In the genomic region with DNA sequence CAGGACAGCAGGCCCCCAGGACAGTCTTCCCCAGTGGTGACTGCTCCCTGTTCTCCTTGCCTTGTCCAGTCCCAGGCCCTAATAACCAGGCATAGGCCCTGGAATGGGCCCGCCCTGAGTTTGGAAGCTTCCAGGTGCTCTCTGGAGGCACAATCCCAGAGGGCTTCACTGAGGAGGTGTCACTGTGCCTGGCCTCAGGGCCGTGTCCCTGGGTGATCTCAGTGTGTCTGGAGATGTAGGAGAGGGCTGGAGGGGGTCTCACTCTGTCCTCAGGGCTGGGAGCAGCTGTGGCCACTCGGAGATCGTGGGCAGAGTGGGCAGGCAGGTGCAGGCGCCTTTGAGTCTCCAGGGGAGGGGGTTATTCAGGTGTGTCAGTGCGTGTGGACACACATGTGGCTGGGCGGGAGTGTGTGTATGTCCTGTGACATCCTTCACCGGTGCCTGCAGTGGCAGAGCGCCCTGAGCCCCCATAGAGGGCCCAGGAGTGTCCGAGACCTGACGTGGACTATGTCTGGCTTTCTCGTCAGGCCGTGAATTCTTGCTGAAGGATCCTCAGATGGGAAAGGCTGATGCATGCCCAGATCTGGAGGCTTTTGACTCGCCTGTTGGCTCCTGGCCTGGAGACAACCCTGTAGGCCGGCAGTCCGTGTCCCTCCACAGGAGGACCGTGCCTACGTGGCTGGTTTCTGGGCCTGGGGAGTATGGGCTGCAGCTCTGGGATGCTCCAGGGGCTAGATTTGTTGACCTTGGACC, we compare ENCODE assay signal across 21 cellular contexts. TPM values are rescaled to one million over a fixed set of nuclear protein-coding genes. Genes with fewer than 3 reads are reported as not detected.
DNase-seq lines count a peak whose midpoint lies in the region; ATAC-seq and TF ChIP-seq lines count a peak whose summit lies in the region.
"Had no signal": no experiment of that assay in that cellular context is flagged by ENCODE, and none has a peak within 500 bp of the region (broad histone marks: within the 10 kb centered on the region; RNA-seq: fewer than 3 reads in every experiment).

No MANE protein-coding gene starts in this region.

- intact Hi-C loops in left lung (cut with DNase I): no loop called here
- intact Hi-C loops in stomach (cut with DNase I; ENCODE audit: low total_unique reads): no loop called here

- peak; percentile 42 for DNase-seq in activated CD8-positive, alpha-beta memory T cell treated with anti-CD3 and anti-CD28 coated beads for 24 hours
- DNase-seq in activated CD8-positive, alpha-beta memory T cell treated with anti-CD3 and anti-CD28 coated beads, Interleukin-2, amount 50 U/mL, for 48 hours: no peak
- DNase-seq in RWPE2 (ENCODE audit: low spot score) (peak; percentile 81), left lung (peak; percentile 15 to 58), stomach (peak; percentile 21), GM03348 (ENCODE audit: low spot score) (no peak)
- DNase-seq: effector CD4-positive, alpha-beta T cell; H7; hypothalamus; naive B cell; NCI-H2081; NCI-H526; OCI-M1; retina; stimulated activated CD4-positive, alpha-beta T cell treated with anti-CD3 and anti-CD28 coated beads, Interleukin-1b, Interleukin-23, amount 100 ng/mL, for 48 hours had no signal

- no peak overlapping the region for H3K27ac ChIP-seq in RWPE2 (ENCODE audit: poor library complexity, severe bottlenecking)
- H3K27ac ChIP-seq in left lung: no peak overlapping the region
- H3K27ac ChIP-seq in stomach: no peak overlapping the region
- H3K27ac ChIP-seq: tibial artery had no signal

- TF ChIP-seq CTCF in RWPE2 (IDR thresholded peaks at IDR 0.05; ENCODE audit: poor library complexity, severe bottlenecking) (no peak), left lung (IDR thresholded peaks at IDR 0.05) (no peak), stomach (IDR thresholded peaks at IDR 0.05) (no peak)

- H3K27me3 ChIP-seq in RWPE2 (ENCODE audit: insufficient read depth, poor library complexity, severe bottlenecking) (peaks cover 3% of the 10 kb centered on the region), left lung (peaks cover 0 to 7% of the 10 kb centered on the region in 2 donors), stomach (peaks cover 0 to 17% (median 0%) of the 10 kb centered on the region in 3 donors)

- no peaks in the 10 kb centered on the region for H3K4me1 ChIP-seq in RWPE2 (ENCODE audit: insufficient read depth, poor library complexity, severe bottlenecking)
- H3K4me1 ChIP-seq in left lung: no peaks in the 10 kb centered on the region
- H3K4me1 ChIP-seq in stomach: no peaks in the 10 kb centered on the region
- H3K4me1 ChIP-seq: tibial artery had no signal

- H3K36me3 ChIP-seq in RWPE2 (ENCODE audit: low read depth) (no peaks in the 10 kb centered on the region), left lung (no peaks in the 10 kb centered on the region), stomach (no peaks in the 10 kb centered on the region)
- H3K36me3 ChIP-seq: tibial artery had no signal

- WGBS in stomach, 5 donors: 76 to 88% (median 80%) methylated on average over 10 to 18 of the region's 18 CpGs

- no peak for TF ChIP-seq EP300 in stomach (IDR thresholded peaks at IDR 0.05)

- ATAC-seq in RWPE2 (ENCODE audit: low read depth): no peak
- no peak for ATAC-seq in left lung
- ATAC-seq in GM18511 (IDR thresholded peaks at IDR 0.05; ENCODE audit: unreplicated experiment): no peak
- no peak for ATAC-seq in HG03521 (IDR thresholded peaks at IDR 0.05; ENCODE audit: unreplicated experiment)
- ATAC-seq: CD8-positive, alpha-beta T cell; left colon had no signal

- no peak overlapping the region for H3K4me3 ChIP-seq in RWPE2 (ENCODE audit: severe bottlenecking)
- no peak overlapping the region for H3K4me3 ChIP-seq in left lung
- H3K4me3 ChIP-seq in stomach: no peak overlapping the region
- H3K4me3 ChIP-seq: tibial artery had no signal

- H3K9me3 ChIP-seq in RWPE2 (ENCODE audit: severe bottlenecking) (no peaks in the 10 kb centered on the region), left lung (no peaks in the 10 kb centered on the region), stomach (no peaks in the 10 kb centered on the region)
- H3K9me3 ChIP-seq: tibial artery had no signal

- TF ChIP-seq POLR2A in stomach (IDR thresholded peaks at IDR 0.05): no peak

RNA-seq across cellular contexts. Expression of a gene that starts 5.5 kb away (rescaled TPM):
- total RNA-seq in left lung (not detected), stomach (not detected)
- polyA plus RNA-seq in stomach: not detected
- total RNA-seq: CD8-positive, alpha-beta T cell; Daoy; H7; left colon had no signal

RNA-seq across cellular contexts. Expression of a gene that starts 28.7 kb away (rescaled TPM):
- total RNA-seq in left lung: under 1 TPM in 1 of 2 donors, not detected in 1; 0.45 TPM
- total RNA-seq in stomach: not detected
- polyA plus RNA-seq in stomach: under 1 TPM in 1 of 3 donors, not detected in 2; 0.23 TPM
- total RNA-seq: Daoy, left colon had no signal

RNA-seq across cellular contexts. Expression of a gene that starts 33.0 kb away (rescaled TPM):
- total RNA-seq in left lung (1 to 10 TPM; 1.8 to 2.0 TPM), stomach (1 to 10 TPM in 1 of 5 donors, under 1 TPM in 1, not detected in 3; 0.55 to 4.7 TPM)
- under 1 TPM in 2 of 3 donors, not detected in 1; 0.18 to 0.25 TPM for polyA plus RNA-seq in stomach

RNA-seq across cellular contexts. Expression of a gene that starts 33.5 kb away (rescaled TPM):
- total RNA-seq in left lung (10 to 100 TPM; 23.4 to 63.9 TPM), stomach (10 to 100 TPM in 1 of 5 donors, 1 to 10 TPM in 1, not detected in 3; 3.1 to 10.1 TPM)
- 10 to 100 TPM in 2 of 3 donors, 1 to 10 TPM in 1; 8.1 to 17.2 (median 13.1) TPM for polyA plus RNA-seq in stomach

RNA-seq across cellular contexts. Expression of a gene that starts 49.9 kb away (rescaled TPM):
- 10 to 100 TPM; 31.2 to 34.3 TPM for total RNA-seq in left lung
- 10 to 100 TPM in 4 of 5 donors, 1 to 10 TPM in 1; 3.1 to 30.7 (median 22.8) TPM for total RNA-seq in stomach
- polyA plus RNA-seq in stomach: 10 to 100 TPM; 21.0 to 35.5 (median 30.4) TPM

Comparison
In these comparisons a context has a peak if more than half of its experiments do, and no peak if none do; other contexts are left out.
1. DNase-seq: peak in activated CD8-positive, alpha-beta memory T cell treated with anti-CD3 and anti-CD28 coated beads for 24 hours (single experiment), RWPE2 (single experiment), left lung (2 of 2) and stomach (single experiment); none in activated CD8-positive, alpha-beta memory T cell treated with anti-CD3 and anti-CD28 coated beads, Interleukin-2, amount 50 U/mL, for 48 hours (single experiment) and GM03348 (single experiment).